20 cellular contexts compared by ENCODE assay signal in genomic region chr19:35607170-35607569, GRCh38. TPM values are rescaled to one million over a fixed set of nuclear protein-coding genes. Genes with fewer than 3 reads are reported as not detected.
"Had no signal": no experiment of that assay in that cellular context is flagged by ENCODE, and none has a peak within 500 bp of the region (broad histone marks: within the 10 kb centered on the region; RNA-seq: fewer than 3 reads in every experiment).

No MANE protein-coding gene starts in this region.

RNA-seq across cellular contexts. Expression of gene PMIS2, which starts 21.2 kb away (rescaled TPM):
- total RNA-seq: colonic mucosa; dermis microvascular lymphatic vessel endothelial cell; endodermal cell; esophagus mucosa; esophagus squamous epithelium; gastrocnemius medialis; glomerular endothelial cell; heart right ventricle; kidney epithelial cell; left cardiac atrium; left lung; left ventricle myocardium superior; lower leg skin; lower lobe of right lung; lung microvascular endothelial cell; mesenteric fat pad; mesothelial cell of epicardium; mucosa of descending colon; naive thymus-derived CD4-positive, alpha-beta T cell had no signal
- polyA plus RNA-seq: heart right ventricle; keratinocyte; naive thymus-derived CD4-positive, alpha-beta T cell had no signal

RNA-seq across cellular contexts. Expression of gene ETV2, which starts 34.4 kb away (rescaled TPM):
- total RNA-seq: kidney epithelial cell had no signal
